ENCODE assay signal across 15 cellular contexts in the genomic region with DNA sequence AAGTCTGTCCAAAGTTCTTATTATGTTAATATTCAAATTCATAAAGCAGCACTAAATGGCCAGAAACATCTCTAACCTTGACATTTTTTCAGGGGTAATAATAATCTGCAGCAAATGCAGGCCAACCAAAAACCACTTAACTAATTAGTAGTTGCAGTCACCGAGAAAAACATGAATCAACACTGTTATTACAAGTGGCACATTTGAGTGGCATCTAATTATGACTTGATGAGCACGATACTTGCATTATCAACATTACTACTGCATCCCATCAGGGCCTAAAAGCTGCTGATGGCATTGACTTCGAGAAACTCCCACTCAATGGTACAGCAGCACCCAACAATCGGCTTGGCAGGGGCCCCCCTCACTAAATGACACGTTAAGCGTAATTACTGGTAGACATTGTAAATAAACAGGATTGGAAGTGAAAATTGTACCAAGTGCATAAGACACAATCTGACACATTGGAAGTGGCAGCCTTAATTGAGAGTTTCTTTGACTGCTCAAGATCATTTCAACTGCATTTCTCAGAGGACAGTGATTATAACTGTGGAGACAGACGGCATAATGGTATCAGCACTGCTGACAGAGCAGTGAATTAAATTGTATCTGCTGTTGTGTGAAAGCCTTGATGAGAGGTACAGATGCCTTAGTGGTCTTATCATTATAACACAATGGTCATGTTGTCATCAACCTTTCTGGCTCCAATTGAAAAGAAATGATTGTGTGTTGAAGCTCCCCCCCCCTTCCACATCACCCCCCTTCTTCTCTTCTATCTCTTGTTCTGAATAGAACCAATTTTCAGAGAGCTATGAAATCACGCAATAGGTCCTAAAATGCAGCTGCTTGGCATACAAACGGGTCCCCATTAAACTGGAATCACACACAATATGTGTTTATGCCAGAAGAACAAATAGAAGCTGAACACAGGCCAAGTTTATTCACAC. TPM values are rescaled to one million over a fixed set of nuclear protein-coding genes. Genes with fewer than 3 reads are reported as not detected.
DNase-seq lines count a peak whose midpoint lies in the region; TF ChIP-seq lines count a peak whose summit lies in the region.
"Had no signal": no experiment of that assay in that cellular context is flagged by ENCODE, and none has a peak within 500 bp of the region (broad histone marks: within the 10 kb centered on the region; RNA-seq: fewer than 3 reads in every experiment).

No MANE protein-coding gene starts in this region.

- no peak for TF ChIP-seq CTCF in dorsolateral prefrontal cortex (IDR thresholded peaks at IDR 0.05 in 54 of 56, conservative IDR thresholded peaks at IDR 0.05 in 2 of 56; ENCODE audit: low read depth in 1 of 56, partially characterized antibody in 56 of 56)
- TF ChIP-seq CTCF in uterus (IDR thresholded peaks at IDR 0.05) = no peak

- DNase-seq in NCI-H1092 treated with DMSO at 0.1 percent for 48 hours (lab: John Stamatoyannopoulos, UW) (peak; percentile 95), NCI-H2196 (lab: John Stamatoyannopoulos, UW; ENCODE audit: unreplicated experiment) (peak; percentile 12), dorsolateral prefrontal cortex (peak in 2 of 10 donors; percentile 66 to 80), retina (peak; percentile 59), uterus (no peak)
- no peak for DNase-seq in stimulated activated naive CD4-positive, alpha-beta T cell treated with Interleukin-2 at 50 U/mL for 16 hours (lab: John Stamatoyannopoulos, UW)
- DNase-seq in activated CD4-positive, alpha-beta T cell treated with anti-CD3 and anti-CD28 coated beads, Interleukin-2, amount 10 ng/mL, durations not matched to agents 24 days and 14 days = no peak
- DNase-seq: activated CD4-positive, alpha-beta T cell treated with anti-CD3 and anti-CD28 coated beads for 48 hours; amniotic stem cell; CD4-positive, CD25-positive, alpha-beta regulatory T cell; esophagus squamous epithelium; GOT3; nephron progenitor cell; stimulated activated naive B cell treated with anti-CD40 and anti-IgM and Interleukin-4, amounts not matched to agents 10 μg/mL and 1 μg/mL and 100 μg/mL, for 72 hours; T-cell had no signal

- H3K27me3 Mint-ChIP-seq in activated CD4-positive, alpha-beta T cell treated with anti-CD3 and anti-CD28 coated beads, Interleukin-2, amount 10 ng/mL, durations not matched to agents 24 days and 14 days = no peaks in the 10 kb centered on the region
- H3K27me3 Mint-ChIP-seq: CD4-positive, CD25-positive, alpha-beta regulatory T cell; stimulated activated naive B cell treated with anti-CD40 and anti-IgM and Interleukin-4, amounts not matched to agents 10 μg/mL and 1 μg/mL and 100 μg/mL, for 72 hours had no signal

- peak overlapping the region; percentile 61 to 99 (median 92) for H3K27ac ChIP-seq in dorsolateral prefrontal cortex
- no peak overlapping the region for H3K27ac ChIP-seq in uterus
- H3K27ac ChIP-seq: esophagus squamous epithelium had no signal

- no peaks in the 10 kb centered on the region for H3K27me3 ChIP-seq in dorsolateral prefrontal cortex
- H3K27me3 ChIP-seq in uterus = no peaks in the 10 kb centered on the region
- H3K27me3 ChIP-seq: esophagus squamous epithelium had no signal

- no peak for TF ChIP-seq POLR2A in uterus (IDR thresholded peaks at IDR 0.05)

- no peaks in the 10 kb centered on the region for H3K9me3 Mint-ChIP-seq in activated CD4-positive, alpha-beta T cell treated with anti-CD3 and anti-CD28 coated beads, Interleukin-2, amount 10 ng/mL, durations not matched to agents 24 days and 14 days
- H3K9me3 Mint-ChIP-seq: nephron progenitor cell; stimulated activated naive B cell treated with anti-CD40 and anti-IgM and Interleukin-4, amounts not matched to agents 10 μg/mL and 1 μg/mL and 100 μg/mL, for 72 hours; T-cell had no signal

- intact Hi-C loops in dorsolateral prefrontal cortex (cut with DNase I) (loop anchor here (1.0 to 5.0 kb wide), 2 partner anchors 12 to 41 kb away; no protein-coding TSS in a partner anchor), uterus (cut with DNase I; ENCODE audit: low total_unique reads) (no loop called here)
- intact Hi-C loops in activated CD4-positive, alpha-beta T cell treated with anti-CD3 and anti-CD28 coated beads, Interleukin-2, amount 10 ng/mL, durations not matched to agents 24 days and 14 days (cut with micrococcal nuclease) = no loop called here

- no peaks in the 10 kb centered on the region for H3K36me3 ChIP-seq in uterus

- H3K4me3 ChIP-seq in dorsolateral prefrontal cortex (peak overlapping the region in 3 of 59 donors; percentile 4 to 24 (median 10)), uterus (no peak overlapping the region)
- H3K4me3 ChIP-seq: esophagus squamous epithelium had no signal

- H3K9me3 ChIP-seq in uterus = no peaks in the 10 kb centered on the region
- H3K9me3 ChIP-seq: esophagus squamous epithelium had no signal

- no peaks in the 10 kb centered on the region for H3K4me1 Mint-ChIP-seq in activated CD4-positive, alpha-beta T cell treated with anti-CD3 and anti-CD28 coated beads, Interleukin-2, amount 10 ng/mL, durations not matched to agents 24 days and 14 days
- H3K4me1 Mint-ChIP-seq: CD4-positive, CD25-positive, alpha-beta regulatory T cell; nephron progenitor cell; stimulated activated naive B cell treated with anti-CD40 and anti-IgM and Interleukin-4, amounts not matched to agents 10 μg/mL and 1 μg/mL and 100 μg/mL, for 72 hours; T-cell had no signal

- H3K36me3 Mint-ChIP-seq in activated CD4-positive, alpha-beta T cell treated with anti-CD3 and anti-CD28 coated beads, Interleukin-2, amount 10 ng/mL, durations not matched to agents 24 days and 14 days (ENCODE audit: low read depth) = no peaks in the 10 kb centered on the region
- H3K36me3 Mint-ChIP-seq: CD4-positive, CD25-positive, alpha-beta regulatory T cell; stimulated activated naive B cell treated with anti-CD40 and anti-IgM and Interleukin-4, amounts not matched to agents 10 μg/mL and 1 μg/mL and 100 μg/mL, for 72 hours; T-cell had no signal

- no peaks in the 10 kb centered on the region for H3K4me1 ChIP-seq in uterus
- H3K4me1 ChIP-seq: esophagus squamous epithelium had no signal

- H3K27ac Mint-ChIP-seq in activated CD4-positive, alpha-beta T cell treated with anti-CD3 and anti-CD28 coated beads, Interleukin-2, amount 10 ng/mL, durations not matched to agents 24 days and 14 days = no peak overlapping the region
- H3K27ac Mint-ChIP-seq: CD4-positive, CD25-positive, alpha-beta regulatory T cell; nephron progenitor cell; stimulated activated naive B cell treated with anti-CD40 and anti-IgM and Interleukin-4, amounts not matched to agents 10 μg/mL and 1 μg/mL and 100 μg/mL, for 72 hours; T-cell had no signal

- no peak overlapping the region for H3K4me3 Mint-ChIP-seq in activated CD4-positive, alpha-beta T cell treated with anti-CD3 and anti-CD28 coated beads, Interleukin-2, amount 10 ng/mL, durations not matched to agents 24 days and 14 days
- H3K4me3 Mint-ChIP-seq: CD4-positive, CD25-positive, alpha-beta regulatory T cell; nephron progenitor cell; stimulated activated naive B cell treated with anti-CD40 and anti-IgM and Interleukin-4, amounts not matched to agents 10 μg/mL and 1 μg/mL and 100 μg/mL, for 72 hours; T-cell had no signal

RNA-seq across cellular contexts. Expression of gene SHTN1, which starts 43.4 kb away (rescaled TPM):
- total RNA-seq in dorsolateral prefrontal cortex (100 to 1,000 TPM in 103 of 120 experiments, 10 to 100 TPM in 17; 65.1 to 426 (median 156) TPM), uterus (10 to 100 TPM in 1 of 4 donors, 1 to 10 TPM in 3; 4.9 to 19.6 (median 7.3) TPM)
- 0.05 and 0.07 TPM in 2 replicates for total RNA-seq in activated CD4-positive, alpha-beta T cell treated with anti-CD3 and anti-CD28 coated beads, Interleukin-2, amount 10 ng/mL, durations not matched to agents 24 days and 14 days

Comparison
In these comparisons a context has a peak if more than half of its experiments do, and no peak if none do; other contexts are left out.
1. DNase-seq: peak in NCI-H1092 treated with DMSO at 0.1 percent for 48 hours (single experiment), NCI-H2196 (single experiment) and retina (single experiment); none in stimulated activated naive CD4-positive, alpha-beta T cell treated with Interleukin-2 at 50 U/mL for 16 hours (single experiment), activated CD4-positive, alpha-beta T cell treated with anti-CD3 and anti-CD28 coated beads, Interleukin-2, amount 10 ng/mL, durations not matched to agents 24 days and 14 days (single experiment) and uterus (0 of 2).
2. H3K27ac ChIP-seq: peak in dorsolateral prefrontal cortex (59 of 59); none in uterus (0 of 2).
3. intact Hi-C loops: an anchor here in dorsolateral prefrontal cortex (1.0 to 5.0 kb wide); none called in activated CD4-positive, alpha-beta T cell treated with anti-CD3 and anti-CD28 coated beads, Interleukin-2, amount 10 ng/mL, durations not matched to agents 24 days and 14 days and uterus.